10 cellular contexts compared by ENCODE assay signal in the genomic region with DNA sequence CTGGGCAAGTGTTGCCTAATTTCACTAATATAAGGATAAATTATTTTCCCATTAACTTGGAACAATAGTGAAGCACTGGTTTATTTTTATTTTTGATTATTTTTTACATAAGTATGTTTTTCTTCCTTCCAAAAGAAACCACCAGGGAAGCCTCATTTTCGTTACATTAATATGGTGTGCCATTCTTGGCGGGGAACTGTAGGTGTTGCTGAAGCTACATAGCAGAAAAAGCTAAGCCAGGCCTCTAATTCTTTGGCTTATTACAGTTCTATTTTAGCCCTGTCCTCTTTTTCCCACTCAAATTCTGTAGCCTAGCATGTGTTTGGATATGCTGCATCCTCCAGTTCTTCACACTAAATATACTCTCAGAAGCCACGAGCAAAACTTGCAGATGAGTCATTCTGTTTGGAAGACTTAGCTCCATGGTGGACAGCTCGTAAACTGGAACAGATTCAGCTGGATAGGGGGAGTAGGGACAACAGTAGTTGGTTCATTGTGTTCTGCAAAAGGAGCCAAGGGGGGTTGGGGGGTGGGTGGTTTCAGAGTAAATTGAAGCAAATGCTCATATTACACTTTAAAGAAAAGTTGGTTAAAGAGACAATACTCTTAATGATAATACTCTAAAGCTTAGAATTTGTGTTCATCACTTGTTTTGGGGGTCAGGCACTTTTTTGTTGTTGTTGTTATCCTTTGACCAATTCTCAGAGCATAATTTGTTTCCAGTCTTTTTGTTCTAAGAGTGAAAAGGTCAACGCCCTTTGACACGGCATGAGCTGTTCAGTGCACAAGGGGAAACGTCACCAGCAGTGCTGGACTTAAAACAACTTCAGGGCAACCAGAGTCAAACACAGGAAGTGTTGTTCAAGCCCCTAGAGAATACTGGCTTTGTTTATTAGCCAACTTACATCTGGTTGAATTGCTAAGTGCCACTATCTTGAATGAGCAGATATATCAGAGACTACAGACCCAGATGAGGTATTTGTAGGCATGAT.
DNase-seq lines count a peak whose midpoint lies in the region; ATAC-seq and TF ChIP-seq lines count a peak whose summit lies in the region.
"Had no signal": no experiment of that assay in that cellular context is flagged by ENCODE, and none has a peak within 500 bp of the region (broad histone marks: within the 10 kb centered on the region; RNA-seq: fewer than 3 reads in every experiment).

No MANE protein-coding gene starts in this region.

- H3K9ac ChIP-seq in MM.1S (ENCODE audit: low read length) = no peak overlapping the region

- no peaks in the 10 kb centered on the region for H3K4me1 ChIP-seq in MM.1S (ENCODE audit: low read length)

- no peak for TF ChIP-seq CTCF in MM.1S (IDR thresholded peaks at IDR 0.05; ENCODE audit: low read length)

- no peaks in the 10 kb centered on the region for H4K20me1 ChIP-seq in MM.1S (ENCODE audit: insufficient read depth, low read length)

- H3K9me3 ChIP-seq in MM.1S (replicated peaks; ENCODE audit: insufficient read depth, low read length) = no peaks in the 10 kb centered on the region

- no peak overlapping the region for H3K4me3 ChIP-seq in MM.1S (ENCODE audit: low read length)

- H3F3A ChIP-seq in MM.1S (ENCODE audit: insufficient read depth, low read length) = no peaks in the 10 kb centered on the region

- no peak overlapping the region for H2AFZ ChIP-seq in MM.1S (ENCODE audit: low read length)

- peak; percentile 96 for ATAC-seq in GM18867 (IDR thresholded peaks at IDR 0.05; ENCODE audit: unreplicated experiment)
- ATAC-seq in HG03460 (IDR thresholded peaks at IDR 0.05; ENCODE audit: unreplicated experiment) = peak; percentile 62

- no peaks in the 10 kb centered on the region for H3K79me2 ChIP-seq in MM.1S (ENCODE audit: low read length)

- no peaks in the 10 kb centered on the region for H3K9me2 ChIP-seq in MM.1S (replicated peaks; ENCODE audit: insufficient read depth, low read length)

- H3K27ac ChIP-seq in MM.1S (ENCODE audit: low read length) = no peak overlapping the region

- H3K36me3 ChIP-seq in MM.1S (replicated peaks; ENCODE audit: insufficient read depth, low read length) = no peaks in the 10 kb centered on the region

- no peaks in the 10 kb centered on the region for H3K27me3 ChIP-seq in MM.1S (replicated peaks; ENCODE audit: insufficient read depth, low read length)

- H3K4me2 ChIP-seq in MM.1S (ENCODE audit: low read depth, low read length) = no peak overlapping the region

- DNase-seq in ecto neural progenitor cell (ENCODE audit: low spot score) = peak; percentile 75
- DNase-seq in nucleus accumbens (lab: John Stamatoyannopoulos, UW) = peak in 53 of 56 donors; percentile 3 to 84 (median 51)
- DNase-seq in NCI-H1048 (lab: John Stamatoyannopoulos, UW) = no peak
- no peak for DNase-seq in GF-D8 (lab: John Stamatoyannopoulos, UW)
- no peak for DNase-seq in GM03348 (ENCODE audit: low spot score)
- no peak for DNase-seq in MM.1S
- DNase-seq: effector memory CD4-positive, alpha-beta T cell; IMR-90 had no signal

Comparison
In these comparisons a context has a peak if more than half of its experiments do, and no peak if none do; other contexts are left out.
1. DNase-seq: peak in ecto neural progenitor cell (single experiment) and nucleus accumbens (53 of 56); none in NCI-H1048 (single experiment), GF-D8 (single experiment), GM03348 (single experiment) and MM.1S (single experiment).